ENCODE assay signal across 8 cellular contexts in genomic region chr11:61967177-61967923, GRCh38. TPM values are rescaled to one million over a fixed set of nuclear protein-coding genes. Genes with fewer than 3 reads are reported as not detected.
DNase-seq lines count a peak whose midpoint lies in the region; ATAC-seq, FAIRE-seq and TF ChIP-seq lines count a peak whose summit lies in the region.

TSS of gene FTH1 (minus strand) at chr11:61967634. CDS start at chr11:61967425, 209 bp downstream.

- H3K9me3 ChIP-seq in kidney (ENCODE audit: control insufficient read depth in 1 of 2, low read length in 2 of 2): no peaks in the 10 kb centered on the region

- H3K9ac ChIP-seq in kidney (ENCODE audit: low read length in 2 of 2): peak within 1 kb of the TSS; percentile 94 to 97

- in situ Hi-C loops in ACHN (cut with HindIII; ENCODE audit: low pct_ligation_motif_present, low pct_unique_long_range_greater_than_20kb, low sequenced_read_pairs): no loop called here

- ATAC-seq in GM18907 (IDR thresholded peaks at IDR 0.05; ENCODE audit: unreplicated experiment) (peak; percentile 52), HG03159 (IDR thresholded peaks at IDR 0.05; ENCODE audit: unreplicated experiment) (peak; percentile 49)

- intact Hi-C loops in kidney (cut with DNase I): no loop called here

- no peak for TF ChIP-seq CTCF in kidney (IDR thresholded peaks at IDR 0.05; ENCODE audit: borderline replicate concordance, extremely low read depth, insufficient read depth)

- peaks cover 22 to 28% of the 10 kb centered on the region in 2 donors for H3K36me3 ChIP-seq in kidney (ENCODE audit: control insufficient read depth in 1 of 2, insufficient read depth in 2 of 2, low read length in 2 of 2)

- peaks cover 43 to 45% of the 10 kb centered on the region in 2 donors for H3K4me1 ChIP-seq in kidney (ENCODE audit: control insufficient read depth in 1 of 2, insufficient read depth in 1 of 2, low read depth in 1 of 2, low read length in 2 of 2)

- H3K4me3 ChIP-seq in kidney (ENCODE audit: low read length in 2 of 2): peak within 1 kb of the TSS; percentile 87 to 100

- peak within 1 kb of the TSS; percentile 97 for H3K27ac ChIP-seq in kidney (ENCODE audit: low read depth in 2 of 2, low read length in 2 of 2)

- FAIRE-seq in kidney (lab: Jason Lieb, UNC): no peak

- peak; percentile 86 for DNase-seq in ACHN
- peak; percentile 75 for DNase-seq in NCI-H226
- DNase-seq in activated CD4-positive, CD25-positive, alpha-beta regulatory T cell treated with anti-CD3 and anti-CD28 coated beads, Interleukin-2, amount 50 U/mL, for 72 hours: peak; percentile 89
- DNase-seq in cerebellar cortex (ENCODE audit: low spot score): peak; percentile 85
- peak; percentile 98 for DNase-seq in kidney
- DNase-seq in stimulated activated CD4-positive, alpha-beta T cell treated with anti-CD3 and anti-CD28 coated beads, Interleukin-15, amount 100 ng/mL, for 24 hours: peak; percentile 89

RNA-seq across cellular contexts. Expression of gene FTH1, which starts in this region (rescaled TPM):
- total RNA-seq in kidney: 3,221 TPM
- polyA plus RNA-seq in kidney (ENCODE audit: insufficient read depth, low read depth, low replicate concordance): 7,914 TPM

Comparison
In these comparisons a context has a peak if more than half of its experiments do, and no peak if none do; other contexts are left out.
1. Peak in every context shown above with its lines: DNase-seq, ATAC-seq, H3K4me3 ChIP-seq and H3K27ac ChIP-seq.